Comparison of ENCODE assay signal across 22 cellular contexts in genomic region chr7:107718456-107719193, GRCh38. TPM values are rescaled to one million over a fixed set of nuclear protein-coding genes. Genes with fewer than 3 reads are reported as not detected.
"Had no signal": no experiment of that assay in that cellular context is flagged by ENCODE, and none has a peak within 500 bp of the region (broad histone marks: within the 10 kb centered on the region; RNA-seq: fewer than 3 reads in every experiment).

No MANE protein-coding gene starts in this region.

- H3K4me1 ChIP-seq: left ventricle myocardium inferior, psoas muscle, testis, transverse colon had no signal

- H3K27ac ChIP-seq: dorsolateral prefrontal cortex, foreskin keratinocyte, left ventricle myocardium inferior, neutrophil, psoas muscle, skin epidermis, testis, transverse colon had no signal

- H3K36me3 ChIP-seq: left ventricle myocardium inferior, neutrophil, transverse colon had no signal

- H3K4me3 ChIP-seq: dorsolateral prefrontal cortex, left ventricle myocardium inferior, lung, psoas muscle, skin epidermis, testis, transverse colon had no signal

- FAIRE-seq: kidney had no signal

- DNase-seq: cortex of kidney; dorsolateral prefrontal cortex; immature natural killer cell; kidney; left cardiac atrium; left ventricle myocardium inferior; naive thymus-derived CD4-positive, alpha-beta T cell; nephron progenitor cell; psoas muscle; retina; stimulated activated CD4-positive, alpha-beta T cell treated with anti-CD3 and anti-CD28 coated beads, Interleukin-2, amount 100 ng/mL, for 24 hours; stimulated activated CD4-positive, alpha-beta T cell treated with anti-CD3 and anti-CD28 coated beads, Interleukin-4, amount 100 ng/mL, for 4 hours; stimulated activated naive B cell treated with anti-CD40 and anti-IgM and Interleukin-4, amounts not matched to agents 10 μg/mL and 1 μg/mL and 100 μg/mL, for 72 hours; stimulated activated naive CD8-positive, alpha-beta T cell treated with anti-CD3 and anti-CD28 coated beads, Interleukin-15, amount 100 ng/mL, for 72 hours; testis; transverse colon had no signal

- ATAC-seq: foreskin keratinocyte; left cardiac atrium; naive thymus-derived CD4-positive, alpha-beta T cell; psoas muscle; sciatic nerve; stimulated activated naive B cell treated with anti-CD40 and anti-IgM and Interleukin-4, amounts not matched to agents 10 μg/mL and 1 μg/mL and 100 μg/mL, for 72 hours; stimulated activated naive CD8-positive, alpha-beta T cell treated with anti-CD3 and anti-CD28 coated beads, Interleukin-15, amount 100 ng/mL, for 72 hours had no signal

- H3K27me3 ChIP-seq: dorsolateral prefrontal cortex, foreskin keratinocyte, testis, transverse colon had no signal

- H3K9me3 ChIP-seq: left ventricle myocardium inferior, neutrophil, psoas muscle, testis, transverse colon had no signal

RNA-seq across cellular contexts. Expression of gene SLC26A4, which starts 58.0 kb away (rescaled TPM):
- total RNA-seq: mononuclear cell had no signal
- polyA plus RNA-seq: immature natural killer cell; naive thymus-derived CD4-positive, alpha-beta T cell had no signal
